Comparison of ENCODE assay signal across 1 cellular context in the genomic region with DNA sequence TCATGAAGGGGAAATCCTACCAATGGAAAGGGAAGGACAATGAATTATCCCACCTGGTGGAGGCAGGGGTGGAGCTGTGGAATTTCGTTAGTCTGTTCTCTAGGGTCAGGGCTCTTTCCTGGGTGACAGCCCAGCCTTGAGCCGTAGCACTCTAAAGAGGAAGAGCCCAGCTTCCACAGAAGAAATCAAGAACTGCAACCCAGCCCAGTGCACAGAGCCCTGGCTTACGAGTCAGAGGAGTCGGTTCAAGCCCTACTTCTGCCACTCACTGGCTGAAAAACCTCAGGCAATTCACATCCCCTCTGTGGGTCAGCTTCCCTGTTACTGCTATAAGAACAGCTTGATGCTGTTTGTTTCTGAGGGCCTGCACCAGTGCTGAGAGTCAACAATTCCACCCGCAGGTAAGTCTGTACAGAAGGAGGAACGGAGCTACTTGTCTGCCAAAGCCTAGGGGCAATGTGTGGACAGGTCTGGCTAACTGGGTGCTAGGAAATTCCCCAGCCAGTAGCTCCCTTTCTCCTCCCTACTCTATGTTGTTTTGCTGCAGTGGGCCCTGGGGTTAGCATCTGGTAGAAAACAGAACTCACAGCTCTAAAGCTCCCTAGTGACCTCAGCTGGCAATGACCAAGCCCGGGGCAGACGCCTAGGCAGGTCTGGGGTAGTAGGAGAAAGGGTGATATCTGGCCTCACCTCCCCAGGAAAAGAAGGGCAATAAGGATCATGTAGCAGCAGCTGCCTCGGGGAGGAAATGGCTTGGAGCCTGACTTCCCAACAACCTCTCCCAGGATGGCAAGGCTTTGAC.
TF ChIP-seq lines count a peak whose summit lies in the region.

No MANE protein-coding gene starts in this region.

TF ChIP-seq in liver, 16 proteins besides CTCF, POLR2A, EP300 and RAD21 (continued from another document):
- TF ChIP-seq, protein P1, sequence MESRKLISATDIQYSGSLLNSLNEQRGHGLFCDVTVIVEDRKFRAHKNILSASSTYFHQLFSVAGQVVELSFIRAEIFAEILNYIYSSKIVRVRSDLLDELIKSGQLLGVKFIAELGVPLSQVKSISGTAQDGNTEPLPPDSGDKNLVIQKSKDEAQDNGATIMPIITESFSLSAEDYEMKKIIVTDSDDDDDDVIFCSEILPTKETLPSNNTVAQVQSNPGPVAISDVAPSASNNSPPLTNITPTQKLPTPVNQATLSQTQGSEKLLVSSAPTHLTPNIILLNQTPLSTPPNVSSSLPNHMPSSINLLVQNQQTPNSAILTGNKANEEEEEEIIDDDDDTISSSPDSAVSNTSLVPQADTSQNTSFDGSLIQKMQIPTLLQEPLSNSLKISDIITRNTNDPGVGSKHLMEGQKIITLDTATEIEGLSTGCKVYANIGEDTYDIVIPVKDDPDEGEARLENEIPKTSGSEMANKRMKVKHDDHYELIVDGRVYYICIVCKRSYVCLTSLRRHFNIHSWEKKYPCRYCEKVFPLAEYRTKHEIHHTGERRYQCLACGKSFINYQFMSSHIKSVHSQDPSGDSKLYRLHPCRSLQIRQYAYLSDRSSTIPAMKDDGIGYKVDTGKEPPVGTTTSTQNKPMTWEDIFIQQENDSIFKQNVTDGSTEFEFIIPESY (IDR thresholded peaks at IDR 0.05) = no peak
- TF ChIP-seq GABPA (IDR thresholded peaks at IDR 0.05 in 1 of 2, conservative IDR thresholded peaks at IDR 0.05 in 1 of 2) = no peak
